Comparison of ENCODE assay signal across 8 cellular contexts in the genomic region with DNA sequence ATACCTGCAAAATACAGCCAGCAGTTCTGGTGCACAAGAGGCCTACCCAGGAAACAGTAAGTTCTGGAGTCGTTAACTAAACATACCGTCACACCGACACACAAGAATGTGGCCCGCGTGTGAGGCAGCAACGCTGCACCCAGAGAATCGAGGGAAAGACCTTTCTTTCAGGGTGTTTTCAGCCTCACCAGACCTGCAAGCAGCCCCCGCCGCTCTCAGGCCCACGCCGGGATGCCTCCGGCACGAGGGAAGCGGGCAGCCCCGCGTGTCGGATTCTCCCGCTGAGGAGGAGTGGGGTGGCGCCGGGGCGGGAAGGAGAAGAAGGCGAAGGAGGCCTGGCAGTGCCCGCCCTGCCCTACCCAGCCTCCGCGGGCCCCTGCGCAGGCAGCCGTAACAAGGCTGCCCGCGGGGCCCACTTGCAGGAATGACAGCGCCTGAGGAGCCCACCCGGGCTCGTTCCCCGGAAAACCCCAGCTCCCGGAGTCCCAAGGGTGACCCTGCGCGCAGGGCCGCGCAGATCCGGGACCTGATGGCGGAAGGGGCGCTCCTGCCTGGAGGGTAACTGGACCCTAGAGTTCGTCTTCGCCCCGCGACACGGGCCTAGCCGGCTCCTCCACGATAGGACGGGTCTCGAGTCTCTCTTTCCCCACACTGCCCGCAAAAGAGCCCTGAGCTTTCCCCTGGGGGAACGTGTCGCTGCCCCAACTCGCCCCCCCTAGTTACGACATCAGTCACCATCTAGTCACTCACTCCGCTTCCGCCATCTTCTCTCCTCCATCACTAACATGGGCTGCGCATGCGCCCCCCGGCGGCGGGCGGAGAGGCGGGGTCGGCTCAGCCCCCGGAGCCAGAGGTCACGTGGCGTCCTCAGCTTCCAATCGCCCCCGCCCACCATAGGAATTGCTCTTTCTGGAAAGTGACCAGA. TPM values are rescaled to one million over a fixed set of nuclear protein-coding genes. Genes with fewer than 3 reads are reported as not detected.
DNase-seq lines count a peak whose midpoint lies in the region; ATAC-seq and TF ChIP-seq lines count a peak whose summit lies in the region.

Gene PHC3, minus strand, starts transcription at position 782 of the 925 bp plus-strand sequence. Its CDS starts 18 bp downstream, at position 764.

- DNase-seq in ELR (ENCODE audit: low read depth) (peak; percentile 94), H7 (peak; percentile 99), RWPE2 (ENCODE audit: low spot score) (peak; percentile 85), fibroblast of mammary gland (ENCODE audit: low read depth) (peak; percentile 87)
- DNase-seq in activated T-helper 2 cell treated with anti-CD3 and anti-CD28 coated beads, Interferon-gamma antibody, Interleukin-2, Interleukin-4, amounts not matched to agents 10 μg/mL and 5 μg/mL and 100 μg/mL, durations not matched to agents 14 hours and 24 hours and 36 hours (ENCODE audit: low spot score) = peak; percentile 90
- DNase-seq in naive thymus-derived CD8-positive, alpha-beta T cell = peak; percentile 88 to 96 (median 92)
- peak; percentile 93 for DNase-seq in stimulated activated naive B cell treated with anti-CD40 and anti-IgM and Interleukin-4, amounts not matched to agents 10 μg/mL and 1 μg/mL and 100 μg/mL, for 72 hours

- POLR2A ChIA-PET in naive thymus-derived CD8-positive, alpha-beta T cell (lab: Charles Lee) = interaction anchor here (0.6 to 4.1 kb wide), 24 partner anchors 9 to 689 kb away, joined by 3 to 31 read pairs (median 3); partner anchors contain the start of genes MYNN, PRKCI, RPL22L1 and SEC62

- peak within 1 kb of the TSS; percentile 94 for H3K4me3 Mint-ChIP-seq in activated T-helper 2 cell treated with anti-CD3 and anti-CD28 coated beads, Interferon-gamma antibody, Interleukin-2, Interleukin-4, amounts not matched to agents 10 μg/mL and 5 μg/mL and 100 μg/mL, durations not matched to agents 14 hours and 24 hours and 36 hours (ENCODE audit: low read depth)
- peak within 1 kb of the TSS; percentile 96 to 100 (median 98) for H3K4me3 Mint-ChIP-seq in naive thymus-derived CD8-positive, alpha-beta T cell
- H3K4me3 Mint-ChIP-seq in stimulated activated naive B cell treated with anti-CD40 and anti-IgM and Interleukin-4, amounts not matched to agents 10 μg/mL and 1 μg/mL and 100 μg/mL, for 72 hours = peak within 1 kb of the TSS; percentile 84 to 99

- H3K27ac Mint-ChIP-seq in activated T-helper 2 cell treated with anti-CD3 and anti-CD28 coated beads, Interferon-gamma antibody, Interleukin-2, Interleukin-4, amounts not matched to agents 10 μg/mL and 5 μg/mL and 100 μg/mL, durations not matched to agents 14 hours and 24 hours and 36 hours = peak within 1 kb of the TSS; percentile 99
- H3K27ac Mint-ChIP-seq in naive thymus-derived CD8-positive, alpha-beta T cell = peak within 1 kb of the TSS; percentile 99 to 100 (median 100)
- H3K27ac Mint-ChIP-seq in stimulated activated naive B cell treated with anti-CD40 and anti-IgM and Interleukin-4, amounts not matched to agents 10 μg/mL and 1 μg/mL and 100 μg/mL, for 72 hours = peak within 1 kb of the TSS; percentile 100

- H3K27me3 ChIP-seq in H7 (ENCODE audit: control insufficient read depth, insufficient read depth, low read length) (no peaks in the 10 kb centered on the region), Loucy (ENCODE audit: insufficient read depth, low read length, poor library complexity, severe bottlenecking) (no peaks in the 10 kb centered on the region), RWPE2 (ENCODE audit: insufficient read depth, poor library complexity, severe bottlenecking) (no peaks in the 10 kb centered on the region)

- no peak for TF ChIP-seq CTCF in Loucy (conservative IDR thresholded peaks at IDR 0.05; ENCODE audit: low read length)
- TF ChIP-seq CTCF in RWPE2 (IDR thresholded peaks at IDR 0.05; ENCODE audit: poor library complexity, severe bottlenecking) = no peak
- no peak for TF ChIP-seq CTCF in fibroblast of mammary gland (conservative IDR thresholded peaks at IDR 0.05; ENCODE audit: control insufficient read depth, insufficient read depth, low read depth, low read length)

- intact Hi-C loops in activated T-helper 2 cell treated with anti-CD3 and anti-CD28 coated beads, Interferon-gamma antibody, Interleukin-2, Interleukin-4, amounts not matched to agents 10 μg/mL and 5 μg/mL and 100 μg/mL, durations not matched to agents 14 hours and 24 hours and 36 hours (cut with micrococcal nuclease) = loop anchor here (1.0 to 5.0 kb wide), 9 partner anchors 42 to 416 kb away; partner anchors contain the start of genes GPR160, LRRC34, LRRIQ4 and MYNN

- peak; percentile 77 for ATAC-seq in RWPE2 (ENCODE audit: low read depth)
- ATAC-seq in naive thymus-derived CD8-positive, alpha-beta T cell = peak; percentile 70 to 72
- ATAC-seq in stimulated activated naive B cell treated with anti-CD40 and anti-IgM and Interleukin-4, amounts not matched to agents 10 μg/mL and 1 μg/mL and 100 μg/mL, for 72 hours (replicated peaks) = peak; percentile 83 to 88

- H3K36me3 Mint-ChIP-seq in activated T-helper 2 cell treated with anti-CD3 and anti-CD28 coated beads, Interferon-gamma antibody, Interleukin-2, Interleukin-4, amounts not matched to agents 10 μg/mL and 5 μg/mL and 100 μg/mL, durations not matched to agents 14 hours and 24 hours and 36 hours (ENCODE audit: low read depth) = peaks cover 35% of the 10 kb centered on the region
- peaks cover 0 to 25% (median 9%) of the 10 kb centered on the region in 3 donors for H3K36me3 Mint-ChIP-seq in naive thymus-derived CD8-positive, alpha-beta T cell
- H3K36me3 Mint-ChIP-seq in stimulated activated naive B cell treated with anti-CD40 and anti-IgM and Interleukin-4, amounts not matched to agents 10 μg/mL and 1 μg/mL and 100 μg/mL, for 72 hours = peaks cover 7 to 16% of the 10 kb centered on the region in 2 donors

- no peaks in the 10 kb centered on the region for H3K27me3 Mint-ChIP-seq in activated T-helper 2 cell treated with anti-CD3 and anti-CD28 coated beads, Interferon-gamma antibody, Interleukin-2, Interleukin-4, amounts not matched to agents 10 μg/mL and 5 μg/mL and 100 μg/mL, durations not matched to agents 14 hours and 24 hours and 36 hours (ENCODE audit: low read depth)
- H3K27me3 Mint-ChIP-seq in naive thymus-derived CD8-positive, alpha-beta T cell = no peaks in the 10 kb centered on the region
- H3K27me3 Mint-ChIP-seq in stimulated activated naive B cell treated with anti-CD40 and anti-IgM and Interleukin-4, amounts not matched to agents 10 μg/mL and 1 μg/mL and 100 μg/mL, for 72 hours = no peaks in the 10 kb centered on the region

- peak within 1 kb of the TSS; percentile 91 for H3K9ac ChIP-seq in Loucy (ENCODE audit: low read depth, low read length, poor library complexity, severe bottlenecking)

- H3K9me3 Mint-ChIP-seq in activated T-helper 2 cell treated with anti-CD3 and anti-CD28 coated beads, Interferon-gamma antibody, Interleukin-2, Interleukin-4, amounts not matched to agents 10 μg/mL and 5 μg/mL and 100 μg/mL, durations not matched to agents 14 hours and 24 hours and 36 hours = no peaks in the 10 kb centered on the region
- H3K9me3 Mint-ChIP-seq in naive thymus-derived CD8-positive, alpha-beta T cell = no peaks in the 10 kb centered on the region
- H3K9me3 Mint-ChIP-seq in stimulated activated naive B cell treated with anti-CD40 and anti-IgM and Interleukin-4, amounts not matched to agents 10 μg/mL and 1 μg/mL and 100 μg/mL, for 72 hours = no peaks in the 10 kb centered on the region

- H3K9me3 ChIP-seq in Loucy (ENCODE audit: insufficient read depth, low read depth, low read length) (no peaks in the 10 kb centered on the region), RWPE2 (ENCODE audit: severe bottlenecking) (no peaks in the 10 kb centered on the region)

- peak within 1 kb of the TSS; percentile 82 for H3K4me2 ChIP-seq in Loucy (ENCODE audit: low read depth, low read length, poor library complexity, severe bottlenecking)

- H3K79me2 ChIP-seq in Loucy (ENCODE audit: insufficient read depth, low read length) = peaks cover 48% of the 10 kb centered on the region

- H3K36me3 ChIP-seq in H7 (replicated peaks; ENCODE audit: control insufficient read depth, insufficient read depth, low read length) = peaks cover 4% of the 10 kb centered on the region
- peaks cover 10% of the 10 kb centered on the region; the same call in 1 of the 2 replicates for H3K36me3 ChIP-seq in Loucy (ENCODE audit: insufficient read depth, low read length)
- H3K36me3 ChIP-seq in RWPE2 (ENCODE audit: low read depth) = peaks cover 34% of the 10 kb centered on the region

- peak within 1 kb of the TSS; percentile 90 for H2AFZ ChIP-seq in Loucy (ENCODE audit: low read length)

- peaks cover 22% of the 10 kb centered on the region for H3K4me1 Mint-ChIP-seq in activated T-helper 2 cell treated with anti-CD3 and anti-CD28 coated beads, Interferon-gamma antibody, Interleukin-2, Interleukin-4, amounts not matched to agents 10 μg/mL and 5 μg/mL and 100 μg/mL, durations not matched to agents 14 hours and 24 hours and 36 hours (ENCODE audit: low read depth)
- peaks cover 14 to 39% (median 33%) of the 10 kb centered on the region in 4 donors for H3K4me1 Mint-ChIP-seq in naive thymus-derived CD8-positive, alpha-beta T cell
- peaks cover 13 to 15% of the 10 kb centered on the region in 2 donors for H3K4me1 Mint-ChIP-seq in stimulated activated naive B cell treated with anti-CD40 and anti-IgM and Interleukin-4, amounts not matched to agents 10 μg/mL and 1 μg/mL and 100 μg/mL, for 72 hours

- H3F3A ChIP-seq in Loucy (ENCODE audit: low read depth) = no peaks in the 10 kb centered on the region

- no peaks in the 10 kb centered on the region for H3K9me2 ChIP-seq in Loucy (replicated peaks; ENCODE audit: low read depth, low read length)

- H3K4me1 ChIP-seq in Loucy (ENCODE audit: insufficient read depth, low read length, poor library complexity, severe bottlenecking) (peaks cover 17% of the 10 kb centered on the region), RWPE2 (ENCODE audit: insufficient read depth, poor library complexity, severe bottlenecking) (peaks cover 3% of the 10 kb centered on the region)

- H4K20me1 ChIP-seq in Loucy (ENCODE audit: insufficient read depth, low read length, poor library complexity, severe bottlenecking) = peaks cover 23% of the 10 kb centered on the region

- H3K4me3 ChIP-seq in H7 (ENCODE audit: insufficient read depth, low read depth, low read length) = peak within 1 kb of the TSS; percentile 95
- H3K4me3 ChIP-seq in Loucy (ENCODE audit: low read length, poor library complexity, severe bottlenecking) = peak within 1 kb of the TSS; percentile 97
- peak within 1 kb of the TSS; percentile 92 for H3K4me3 ChIP-seq in RWPE2 (ENCODE audit: severe bottlenecking)
- H3K4me3 ChIP-seq in fibroblast of mammary gland (ENCODE audit: control insufficient read depth, low read depth, low read length) = peak within 1 kb of the TSS; percentile 95

- H3K27ac ChIP-seq in RWPE2 (ENCODE audit: poor library complexity, severe bottlenecking) = peak within 1 kb of the TSS; percentile 61

RNA-seq across cellular contexts. Expression of gene PHC3, which starts in this region (rescaled TPM):
- total RNA-seq in H7 (2014; rRNA removed; shearing (Covaris generic)) = 8.2 and 10.2 TPM in 2 replicates
- 48.3 and 52.0 TPM in 2 replicates for total RNA-seq in activated T-helper 2 cell treated with anti-CD3 and anti-CD28 coated beads, Interferon-gamma antibody, Interleukin-2, Interleukin-4, amounts not matched to agents 10 μg/mL and 5 μg/mL and 100 μg/mL, durations not matched to agents 14 hours and 24 hours and 36 hours
- total RNA-seq in naive thymus-derived CD8-positive, alpha-beta T cell = 100 to 1,000 TPM; 166 to 187 TPM
- polyA plus RNA-seq in naive thymus-derived CD8-positive, alpha-beta T cell = 10 to 100 TPM; 34.5 to 54.8 (median 38.8) TPM

Comparison
In these comparisons a context has a peak if more than half of its experiments do, and no peak if none do; other contexts are left out.
1. Peak in every context shown above with its lines: DNase-seq, ATAC-seq, H3K4me3 ChIP-seq and H3K27ac ChIP-seq.